13 cellular contexts compared by ENCODE assay signal in genomic region chr5:124402144-124402581, GRCh38.
DNase-seq lines count a peak whose midpoint lies in the region; ATAC-seq, FAIRE-seq and TF ChIP-seq lines count a peak whose summit lies in the region.
"Had no signal": no experiment of that assay in that cellular context is flagged by ENCODE, and none has a peak within 500 bp of the region (broad histone marks: within the 10 kb centered on the region; RNA-seq: fewer than 3 reads in every experiment).

No MANE protein-coding gene starts in this region.

- H4K20me1 ChIP-seq in endothelial cell of umbilical vein (replicated peaks; ENCODE audit: control insufficient read depth, extremely low read depth, insufficient read depth, low read length), result no peaks in the 10 kb centered on the region

- no peak overlapping the region for H3K9ac ChIP-seq in endothelial cell of umbilical vein (replicated peaks; ENCODE audit: extremely low read depth, insufficient read depth, low read length)

- no peak for TF ChIP-seq POLR2A in endothelial cell of umbilical vein (IDR thresholded peaks at IDR 0.05; ENCODE audit: low read depth, low read length)

- H3K9me3 ChIP-seq in endothelial cell of umbilical vein (replicated peaks; ENCODE audit: control insufficient read depth, insufficient read depth, low read length), result no peaks in the 10 kb centered on the region
- H3K9me3 ChIP-seq in lung (ENCODE audit: control insufficient read depth in 2 of 2, insufficient read depth in 1 of 2, low read length in 1 of 2), result no peaks in the 10 kb centered on the region

- no peak for FAIRE-seq in endothelial cell of umbilical vein (lab: Jason Lieb, UNC)
- FAIRE-seq: colon had no signal

- H3K4me3 ChIP-seq in AG09309 (ENCODE audit: control insufficient read depth, low read depth, low read length) (no peak overlapping the region), endothelial cell of umbilical vein (replicated peaks in 1 of 3; ENCODE audit: insufficient read depth in 1 of 3, low read depth in 1 of 3, low read length in 3 of 3) (no peak overlapping the region), lung (no peak overlapping the region)
- H3K4me3 ChIP-seq: skin epidermis had no signal

- DNase-seq in AG09309 (ENCODE audit: low read depth) (peak; percentile 11), NCI-H2107 (lab: John Stamatoyannopoulos, UW) (peak; percentile 49), endothelial cell of umbilical vein (ENCODE audit: low read depth, low spot score) (peak; percentile 37), lung (ENCODE audit: low spot score) (peak; percentile 69), NCI-H2081 treated with DMSO at 0.1 percent for 48 hours (lab: John Stamatoyannopoulos, UW) (no peak), DMS53 treated with DMSO at 0.1 percent for 48 hours (lab: John Stamatoyannopoulos, UW; ENCODE audit: unreplicated experiment) (no peak), DMS79 treated with DMSO at 0.1 percent for 48 hours (lab: John Stamatoyannopoulos, UW) (no peak)
- DNase-seq: activated CD8-positive, alpha-beta memory T cell treated with anti-CD3 and anti-CD28 coated beads, Interleukin-2, amount 10 ng/mL, durations not matched to agents 7 days and 5 days; SIG-M5; stimulated activated naive CD8-positive, alpha-beta T cell treated with anti-CD3 and anti-CD28 coated beads, Interleukin-15, amount 100 ng/mL, for 72 hours had no signal

- no TSS peak for BruUV-seq in endothelial cell of umbilical vein (replicated peaks; lab: Mats Ljungman, UMichigan)

- H3K4me2 ChIP-seq in endothelial cell of umbilical vein (ENCODE audit: insufficient read depth, low read length), result no peak overlapping the region

- H3K27ac ChIP-seq in endothelial cell of umbilical vein (ENCODE audit: insufficient read depth, low read depth, low read length) (no peak overlapping the region), lung (ENCODE audit: low read depth in 1 of 2, low read length in 1 of 2) (peak overlapping the region in 1 of 2 donors; percentile 68)

- 34 to 56% methylated on average over 3 of the region's 3 CpGs for WGBS in lung, 2 donors

- H2AFZ ChIP-seq in endothelial cell of umbilical vein (ENCODE audit: low read depth, low read length), result no peak overlapping the region

- H3K36me3 ChIP-seq in endothelial cell of umbilical vein (ENCODE audit: control insufficient read depth in 2 of 2, extremely low read depth in 1 of 2, insufficient read depth in 2 of 2, low read length in 2 of 2), result no peaks in the 10 kb centered on the region
- no peaks in the 10 kb centered on the region for H3K36me3 ChIP-seq in lung (ENCODE audit: control insufficient read depth in 2 of 2, insufficient read depth in 2 of 2, low read length in 2 of 2)

- H3K79me2 ChIP-seq in endothelial cell of umbilical vein (ENCODE audit: control insufficient read depth, insufficient read depth, low read length), result no peaks in the 10 kb centered on the region

- peak; percentile 81 for ATAC-seq in lung (ENCODE audit: insufficient read depth, low FRiP score)
- ATAC-seq in HG02885 (IDR thresholded peaks at IDR 0.05; ENCODE audit: poor library complexity, unreplicated experiment), result no peak
- ATAC-seq: activated CD8-positive, alpha-beta memory T cell treated with anti-CD3 and anti-CD28 coated beads, Interleukin-2, amount 10 ng/mL, durations not matched to agents 7 days and 5 days; stimulated activated naive CD8-positive, alpha-beta T cell treated with anti-CD3 and anti-CD28 coated beads, Interleukin-15, amount 100 ng/mL, for 72 hours had no signal

- dilution Hi-C loops in endothelial cell of umbilical vein (cut with MboI; ENCODE audit: extremely low pct_ligation_motif_present, low sequenced_read_pairs), result no loop called here

- no peaks in the 10 kb centered on the region for H3K4me1 ChIP-seq in endothelial cell of umbilical vein (ENCODE audit: control insufficient read depth, extremely low read depth, insufficient read depth, low read length)
- peaks cover 2 to 7% of the 10 kb centered on the region in 2 donors for H3K4me1 ChIP-seq in lung (ENCODE audit: control insufficient read depth in 2 of 2, insufficient read depth in 2 of 2, low read length in 2 of 2)

- TF ChIP-seq CTCF in AG09309 (IDR thresholded peaks at IDR 0.05; ENCODE audit: control insufficient read depth, insufficient read depth, low read depth, low read length, missing control alignments), result no peak
- no peak for TF ChIP-seq CTCF in endothelial cell of umbilical vein (IDR thresholded peaks at IDR 0.05; ENCODE audit: extremely low read depth in 1 of 2, insufficient read depth in 1 of 2, low read depth in 1 of 2, low read length in 2 of 2)
- TF ChIP-seq CTCF in lung (IDR thresholded peaks at IDR 0.05; ENCODE audit: control extremely low read depth, extremely low read depth), result no peak

- intact Hi-C loops in endothelial cell of umbilical vein (cut with micrococcal nuclease), result no loop called here

- H3K9me1 ChIP-seq in endothelial cell of umbilical vein (replicated peaks; ENCODE audit: control insufficient read depth, extremely low read depth, insufficient read depth, low read length), result no peaks in the 10 kb centered on the region

- CTCF ChIA-PET in endothelial cell of umbilical vein (lab: Charles Lee), result interaction anchor here (0.7 kb wide), 1 partner anchor 9 kb away, joined by 3 read pairs; no protein-coding TSS in a partner anchor

- POLR2A ChIA-PET in endothelial cell of umbilical vein (lab: Charles Lee), result no interaction called here

- H3K27me3 ChIP-seq in endothelial cell of umbilical vein (ENCODE audit: control insufficient read depth in 2 of 2, insufficient read depth in 2 of 2, low read length in 2 of 2) (peaks cover 0 to 3% of the 10 kb centered on the region in 2 experiments), lung (ENCODE audit: control insufficient read depth, insufficient read depth) (no peaks in the 10 kb centered on the region)

TF ChIP-seq in endothelial cell of umbilical vein, 7 proteins besides CTCF, POLR2A, EP300 and RAD21:
- TF ChIP-seq MAX (IDR thresholded peaks at IDR 0.05; ENCODE audit: insufficient read depth, insufficient read length) (no peak), MYC (IDR thresholded peaks at IDR 0.05; ENCODE audit: low read depth, low read length) (no peak), FOS (IDR thresholded peaks at IDR 0.05; ENCODE audit: borderline replicate concordance, insufficient read depth, low read length) (no peak), JUN (IDR thresholded peaks at IDR 0.05; ENCODE audit: borderline replicate concordance, insufficient read depth, insufficient read length, low read depth) (no peak), GATA2 (IDR thresholded peaks at IDR 0.05; ENCODE audit: insufficient read depth, insufficient read length, low read depth, low read length) (no peak), POLR2AphosphoS5 (IDR thresholded peaks at IDR 0.05; ENCODE audit: insufficient read depth, low read depth, low read length) (no peak), EZH2 (IDR thresholded peaks at IDR 0.05; ENCODE audit: borderline replicate concordance, low read depth, low read length, severe bottlenecking) (no peak)

Comparison
In these comparisons a context has a peak if more than half of its experiments do, and no peak if none do; other contexts are left out.
1. DNase-seq: peak in AG09309 (single experiment), NCI-H2107 (single experiment), endothelial cell of umbilical vein (single experiment) and lung (single experiment); none in NCI-H2081 treated with DMSO at 0.1 percent for 48 hours (single experiment), DMS53 treated with DMSO at 0.1 percent for 48 hours (single experiment) and DMS79 treated with DMSO at 0.1 percent for 48 hours (single experiment).